ENCODE assay signal across 10 cellular contexts in the genomic region with DNA sequence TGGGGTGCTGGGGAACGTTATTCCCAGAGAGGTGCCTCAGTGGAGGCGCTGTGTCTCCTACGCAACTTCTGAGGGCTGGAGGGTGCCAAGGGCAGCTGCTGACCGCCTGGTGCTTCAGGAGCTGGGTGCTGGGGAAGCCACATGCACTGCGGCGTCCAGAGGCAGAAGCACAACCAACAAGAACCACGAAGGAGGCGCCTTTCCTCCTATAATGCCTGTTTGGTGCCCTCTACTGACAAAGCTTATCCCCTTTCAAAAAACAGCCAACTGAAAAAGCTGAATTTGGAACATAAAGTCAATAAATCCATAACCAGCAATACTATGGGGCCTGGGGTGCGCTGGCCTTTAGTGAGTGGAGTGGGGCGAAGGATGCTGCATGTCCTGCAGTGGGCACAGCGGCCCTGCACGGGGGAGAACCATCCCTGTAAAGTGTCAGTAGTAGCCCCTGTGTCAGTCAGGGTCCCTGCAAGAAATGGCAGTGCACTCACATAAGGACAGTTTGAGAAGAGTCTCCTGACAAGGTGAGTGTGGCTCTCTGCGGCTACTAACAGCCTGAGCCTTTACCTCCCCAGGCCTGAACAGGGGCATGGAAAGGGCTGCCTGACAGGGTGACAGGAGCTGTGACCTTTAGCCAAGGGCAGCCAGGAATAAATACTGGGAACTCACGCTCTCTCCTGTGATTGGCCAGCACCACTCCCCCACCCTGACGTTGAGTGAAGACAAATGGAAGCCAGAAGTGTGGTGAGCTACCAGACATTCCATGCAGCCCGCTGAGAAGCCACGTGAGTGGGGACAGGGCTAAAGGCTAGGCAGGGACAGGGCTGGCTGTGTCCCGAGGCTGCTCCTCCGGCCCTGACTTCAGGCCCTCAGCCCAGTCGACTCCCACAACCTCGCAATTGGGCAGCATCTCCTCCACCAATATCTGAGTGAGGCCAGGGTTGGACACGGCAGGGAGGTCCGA. TPM values are rescaled to one million over a fixed set of nuclear protein-coding genes. Genes with fewer than 3 reads are reported as not detected.
DNase-seq lines count a peak whose midpoint lies in the region; ATAC-seq and TF ChIP-seq lines count a peak whose summit lies in the region.
"Had no signal": no experiment of that assay in that cellular context is flagged by ENCODE, and none has a peak within 500 bp of the region (broad histone marks: within the 10 kb centered on the region; RNA-seq: fewer than 3 reads in every experiment).

No MANE protein-coding gene starts in this region.

- no peaks in the 10 kb centered on the region for H3K9me3 Mint-ChIP-seq in activated CD8-positive, alpha-beta memory T cell treated with anti-CD3 and anti-CD28 coated beads, Interleukin-2, amount 10 ng/mL, durations not matched to agents 7 days and 5 days (ENCODE audit: low read depth)

- TF ChIP-seq CTCF in fibroblast of the aortic adventitia (IDR thresholded peaks at IDR 0.05; ENCODE audit: insufficient read depth, low read length) = peak; percentile 37
- TF ChIP-seq CTCF in testis (IDR thresholded peaks at IDR 0.05) = peak in 1 of 3 experiments; percentile 21
- no peak for TF ChIP-seq CTCF in tibial artery (IDR thresholded peaks at IDR 0.05)

- H3K9me3 ChIP-seq in SJCRH30 (replicated peaks) (no peaks in the 10 kb centered on the region), testis (no peaks in the 10 kb centered on the region), tibial artery (no peaks in the 10 kb centered on the region)

- CTCF ChIA-PET in activated CD8-positive, alpha-beta memory T cell treated with anti-CD3 and anti-CD28 coated beads, Interleukin-2, amount 10 ng/mL, durations not matched to agents 7 days and 5 days (lab: Charles Lee) = interaction anchor here (0.6 to 2.1 kb wide), 10 partner anchors 9 to 227 kb away, joined by 3 to 12 read pairs (median 4); partner anchors contain the start of genes B9D2, BCKDHA and DMAC2

- peak overlapping the region; percentile 34 for H3K27ac ChIP-seq in SJCRH30
- no peak overlapping the region for H3K27ac ChIP-seq in testis
- no peak overlapping the region for H3K27ac ChIP-seq in tibial artery

- no peak for ATAC-seq in activated CD8-positive, alpha-beta memory T cell treated with anti-CD3 and anti-CD28 coated beads, Interleukin-2, amount 10 ng/mL, durations not matched to agents 7 days and 5 days
- no peak for ATAC-seq in GM18867 (IDR thresholded peaks at IDR 0.05; ENCODE audit: unreplicated experiment)
- ATAC-seq: esophagus mucosa had no signal

- H3K27me3 Mint-ChIP-seq in activated CD8-positive, alpha-beta memory T cell treated with anti-CD3 and anti-CD28 coated beads, Interleukin-2, amount 10 ng/mL, durations not matched to agents 7 days and 5 days = no peaks in the 10 kb centered on the region

- intact Hi-C loops in testis (cut with DNase I; ENCODE audit: low total_unique reads) (no loop called here), tibial artery (cut with DNase I; ENCODE audit: low total_unique reads) (no loop called here)

- H3K4me1 ChIP-seq in SJCRH30 (peaks cover 19% of the 10 kb centered on the region), testis (peaks cover 14% of the 10 kb centered on the region), tibial artery (peaks cover 0 to 21% (median 18%) of the 10 kb centered on the region in 4 donors)

- H3K4me1 Mint-ChIP-seq in activated CD8-positive, alpha-beta memory T cell treated with anti-CD3 and anti-CD28 coated beads, Interleukin-2, amount 10 ng/mL, durations not matched to agents 7 days and 5 days = peaks cover 28% of the 10 kb centered on the region

- H3K4me3 Mint-ChIP-seq in activated CD8-positive, alpha-beta memory T cell treated with anti-CD3 and anti-CD28 coated beads, Interleukin-2, amount 10 ng/mL, durations not matched to agents 7 days and 5 days = no peak overlapping the region

- peaks cover 7% of the 10 kb centered on the region for H3K36me3 Mint-ChIP-seq in activated CD8-positive, alpha-beta memory T cell treated with anti-CD3 and anti-CD28 coated beads, Interleukin-2, amount 10 ng/mL, durations not matched to agents 7 days and 5 days

- H3K4me3 ChIP-seq in SJCRH30 = no peak overlapping the region
- H3K4me3 ChIP-seq in fibroblast of the aortic adventitia (ENCODE audit: low read depth, low read length) = no peak overlapping the region
- no peak overlapping the region for H3K4me3 ChIP-seq in testis
- no peak overlapping the region for H3K4me3 ChIP-seq in tibial artery

- no peak overlapping the region for H3K27ac Mint-ChIP-seq in activated CD8-positive, alpha-beta memory T cell treated with anti-CD3 and anti-CD28 coated beads, Interleukin-2, amount 10 ng/mL, durations not matched to agents 7 days and 5 days

- TF ChIP-seq POLR2A in testis (IDR thresholded peaks at IDR 0.05) = no peak

- H3K36me3 ChIP-seq in SJCRH30 = peaks cover 5% of the 10 kb centered on the region
- H3K36me3 ChIP-seq in testis (ENCODE audit: low read depth, missing control alignments) = no peaks in the 10 kb centered on the region
- peaks cover 14 to 49% (median 27%) of the 10 kb centered on the region in 3 donors for H3K36me3 ChIP-seq in tibial artery

- 63 to 72% methylated on average over 23 of the region's 23 CpGs for WGBS in testis, 2 donors

- DNase-seq in activated CD8-positive, alpha-beta memory T cell treated with anti-CD3 and anti-CD28 coated beads, Interleukin-2, amount 10 ng/mL, durations not matched to agents 7 days and 5 days = peak; percentile 48
- no peak for DNase-seq in activated CD8-positive, alpha-beta memory T cell treated with anti-CD3 and anti-CD28 coated beads for 24 hours
- peak in 1 of 2 experiments; percentile 63 for DNase-seq in SJCRH30
- peak; percentile 35 for DNase-seq in fibroblast of the aortic adventitia (ENCODE audit: low read depth)
- DNase-seq in testis = peak; percentile 42
- no peak for DNase-seq in HuH-7 (ENCODE audit: low spot score)
- DNase-seq in tibial artery = no peak
- DNase-seq: NCI-H748 treated with DMSO at 0.1 percent for 48 hours had no signal

- H3K27me3 ChIP-seq in SJCRH30 (no peaks in the 10 kb centered on the region), testis (no peaks in the 10 kb centered on the region), tibial artery (no peaks in the 10 kb centered on the region)

RNA-seq across cellular contexts. Expression of gene B3GNT8, which starts 4.5 kb away (rescaled TPM):
- total RNA-seq in activated CD8-positive, alpha-beta memory T cell treated with anti-CD3 and anti-CD28 coated beads, Interleukin-2, amount 10 ng/mL, durations not matched to agents 7 days and 5 days = 1 to 10 TPM; 3.2 TPM
- 10.6 TPM in 2 replicates for total RNA-seq in SJCRH30 (2014; rRNA removed; shearing (Covaris generic))
- total RNA-seq in fibroblast of the aortic adventitia (ENCODE audit: low replicate concordance) (1.5 and 2.1 TPM in 2 replicates), testis (1 to 10 TPM; 1.0 to 1.2 TPM)
- 1.3 TPM for polyA plus RNA-seq in testis (ENCODE audit: insufficient read depth, low read depth, low replicate concordance)

RNA-seq across cellular contexts. Expression of gene DMAC2, which starts 8.0 kb away (rescaled TPM):
- total RNA-seq in activated CD8-positive, alpha-beta memory T cell treated with anti-CD3 and anti-CD28 coated beads, Interleukin-2, amount 10 ng/mL, durations not matched to agents 7 days and 5 days = 10 to 100 TPM; 43.2 to 56.5 TPM
- 88.6 and 91.7 TPM in 2 replicates for total RNA-seq in SJCRH30 (2014; rRNA removed; shearing (Covaris generic))
- total RNA-seq in fibroblast of the aortic adventitia (ENCODE audit: low replicate concordance) = 29.3 and 31.2 TPM in 2 replicates
- total RNA-seq in testis = 10 to 100 TPM; 26.7 to 35.8 TPM
- polyA plus RNA-seq in testis (ENCODE audit: insufficient read depth, low read depth, low replicate concordance) = 24.6 TPM

RNA-seq across cellular contexts. Expression of gene ERICH4, which starts 11.2 kb away (rescaled TPM):
- total RNA-seq in activated CD8-positive, alpha-beta memory T cell treated with anti-CD3 and anti-CD28 coated beads, Interleukin-2, amount 10 ng/mL, durations not matched to agents 7 days and 5 days = not detected
- not detected in 2 replicates for total RNA-seq in SJCRH30 (2014; rRNA removed; shearing (Covaris generic))
- total RNA-seq in fibroblast of the aortic adventitia (ENCODE audit: low replicate concordance) = not detected in 2 replicates
- total RNA-seq in testis = 1 to 10 TPM in 1 of 2 donors, not detected in 1; 1.8 TPM
- 0.61 TPM for polyA plus RNA-seq in testis (ENCODE audit: insufficient read depth, low read depth, low replicate concordance)
- total RNA-seq: esophagus mucosa had no signal

RNA-seq across cellular contexts. Expression of gene BCKDHA, which starts 34.1 kb away (rescaled TPM):
- 10 to 100 TPM; 18.7 to 20.1 TPM for total RNA-seq in activated CD8-positive, alpha-beta memory T cell treated with anti-CD3 and anti-CD28 coated beads, Interleukin-2, amount 10 ng/mL, durations not matched to agents 7 days and 5 days
- 59.3 and 64.2 TPM in 2 replicates for total RNA-seq in SJCRH30 (2014; rRNA removed; shearing (Covaris generic))
- 3.5 and 15.3 TPM in 2 replicates for total RNA-seq in fibroblast of the aortic adventitia (ENCODE audit: low replicate concordance)
- 10 to 100 TPM; 80.8 to 81.3 TPM for total RNA-seq in testis
- polyA plus RNA-seq in testis (ENCODE audit: insufficient read depth, low read depth, low replicate concordance) = 53.1 TPM

RNA-seq across cellular contexts. Expression of gene EXOSC5, which starts 34.5 kb away (rescaled TPM):
- total RNA-seq in activated CD8-positive, alpha-beta memory T cell treated with anti-CD3 and anti-CD28 coated beads, Interleukin-2, amount 10 ng/mL, durations not matched to agents 7 days and 5 days = 10 to 100 TPM; 24.4 to 36.0 TPM
- total RNA-seq in SJCRH30 (2014; rRNA removed; shearing (Covaris generic)) = 59.9 and 68.6 TPM in 2 replicates
- total RNA-seq in fibroblast of the aortic adventitia (ENCODE audit: low replicate concordance) (12.1 and 14.6 TPM in 2 replicates), testis (10 to 100 TPM; 19.1 to 23.8 TPM)
- 28.0 TPM for polyA plus RNA-seq in testis (ENCODE audit: insufficient read depth, low read depth, low replicate concordance)

Comparison
In these comparisons a context has a peak if more than half of its experiments do, and no peak if none do; other contexts are left out.
1. DNase-seq: peak in activated CD8-positive, alpha-beta memory T cell treated with anti-CD3 and anti-CD28 coated beads, Interleukin-2, amount 10 ng/mL, durations not matched to agents 7 days and 5 days (single experiment), fibroblast of the aortic adventitia (single experiment) and testis (single experiment); none in activated CD8-positive, alpha-beta memory T cell treated with anti-CD3 and anti-CD28 coated beads for 24 hours (single experiment), HuH-7 (single experiment) and tibial artery (0 of 2).